ENCODE assay signal across 25 cellular contexts in genomic region chr14:56759633-56760032, GRCh38. TPM values are rescaled to one million over a fixed set of nuclear protein-coding genes. Genes with fewer than 3 reads are reported as not detected.
"Had no signal": no experiment of that assay in that cellular context is flagged by ENCODE, and none has a peak within 500 bp of the region (broad histone marks: within the 10 kb centered on the region; RNA-seq: fewer than 3 reads in every experiment).

No MANE protein-coding gene starts in this region.

- H2AFZ ChIP-seq: neural progenitor cell had no signal

- H3K4me3 ChIP-seq: breast epithelium, left ventricle myocardium inferior, neural progenitor cell, ovary, right lobe of liver, smooth muscle cell, suprapubic skin had no signal

- ATAC-seq: activated CD4-positive, CD25-positive, alpha-beta regulatory T cell treated with anti-CD3 and anti-CD28 coated beads, Interleukin-2, amount 50 U/mL, for 24 hours; effector memory CD8-positive, alpha-beta T cell; right lobe of liver had no signal

- H3K27me3 ChIP-seq: breast epithelium, neural progenitor cell, ovary, right lobe of liver, suprapubic skin had no signal

- H3K36me3 ChIP-seq: breast epithelium, left ventricle myocardium inferior, neural progenitor cell, ovary, right lobe of liver, suprapubic skin had no signal

- H3K27ac ChIP-seq: breast epithelium, epithelial cell of prostate, left ventricle myocardium inferior, neural progenitor cell, ovary, right lobe of liver, suprapubic skin had no signal

- H3K4me1 ChIP-seq: breast epithelium, left ventricle myocardium inferior, right lobe of liver, suprapubic skin had no signal

- H3K4me2 ChIP-seq: neural progenitor cell, smooth muscle cell had no signal

- DNase-seq: activated CD4-positive, alpha-beta T cell treated with anti-CD3 and anti-CD28 coated beads, Interleukin-2, amount 50 U/mL, for 1 hour; activated CD8-positive, alpha-beta memory T cell treated with anti-CD3 and anti-CD28 coated beads for 24 hours; activated naive CD4-positive, alpha-beta T cell; activated naive CD8-positive, alpha-beta T cell treated with anti-CD3 and anti-CD28 coated beads, Interleukin-2, amount 10 ng/mL, durations not matched to agents 7 days and 5 days; anterior cingulate cortex; dermis blood vessel endothelial cell; effector memory CD8-positive, alpha-beta T cell; left ventricle myocardium inferior; naive B cell; ovary; right lobe of liver; stimulated activated CD4-positive, alpha-beta T cell treated with anti-CD3 and anti-CD28 coated beads, Interleukin-4, amount 100 ng/mL, for 4 hours; stimulated activated CD8-positive, alpha-beta memory T cell treated with anti-CD3 and anti-CD28 coated beads, Interleukin-4, amount 100 ng/mL, for 48 hours; stimulated activated naive CD4-positive, alpha-beta T cell treated with Interleukin-2 at 50 U/mL for 16 hours had no signal

- H3K9me3 ChIP-seq: breast epithelium, left ventricle myocardium inferior, ovary, right lobe of liver, suprapubic skin had no signal

RNA-seq across cellular contexts. Expression of gene OTX2, which starts 50.6 kb away (rescaled TPM):
- total RNA-seq: activated naive CD8-positive, alpha-beta T cell treated with anti-CD3 and anti-CD28 coated beads, Interleukin-2, amount 10 ng/mL, durations not matched to agents 7 days and 5 days; breast epithelium; chondrocyte; dermis blood vessel endothelial cell; fibroblast of lung; kidney epithelial cell; left ventricle myocardium inferior; mononuclear cell; ovary; pulmonary artery endothelial cell; right lobe of liver; smooth muscle cell; suprapubic skin had no signal
- polyA plus RNA-seq: fibroblast of lung had no signal
